In the genomic region with DNA sequence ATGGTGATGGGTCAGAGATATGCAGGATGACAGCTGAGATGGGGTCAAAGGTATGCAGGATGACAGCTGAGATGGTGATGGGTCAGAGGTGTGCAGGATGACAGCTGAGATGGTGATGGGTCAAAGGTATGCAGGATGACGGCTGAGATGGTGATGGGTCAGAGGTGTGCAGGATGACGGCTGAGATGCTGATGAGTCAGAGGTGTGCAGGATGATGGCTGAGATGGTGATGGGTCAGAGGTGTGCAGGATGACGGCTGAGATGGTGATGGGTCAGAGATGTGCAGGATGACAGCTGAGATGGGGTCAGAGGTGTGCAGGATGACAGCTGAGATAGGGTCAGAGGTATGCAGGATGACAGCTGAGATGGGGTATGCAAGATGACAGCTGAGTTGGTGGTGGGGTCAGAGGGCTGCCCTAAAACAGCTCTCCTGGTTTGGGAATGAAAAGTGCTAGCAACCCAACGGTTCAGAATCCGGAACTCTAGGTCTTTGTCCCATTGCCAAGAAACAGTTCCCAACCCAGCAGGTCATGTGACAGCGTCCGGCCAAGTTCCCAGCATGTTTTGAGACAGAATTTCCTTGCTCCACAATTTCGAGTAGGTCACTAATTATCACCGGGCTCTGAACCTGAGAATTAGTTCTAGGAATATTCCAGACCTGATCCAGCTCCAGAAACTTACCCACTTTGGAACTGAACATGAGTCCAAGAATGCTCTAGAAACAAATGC, we compare ENCODE assay signal across 1 cellular context.
TF ChIP-seq lines count a peak whose summit lies in the region.

No MANE protein-coding gene starts in this region.

TF ChIP-seq in GM23338, 12 proteins besides CTCF, POLR2A, EP300 and RAD21:
- no peak for TF ChIP-seq ZNF114 (CRISPR knock-in tag; IDR thresholded peaks at IDR 0.05)
- TF ChIP-seq NANOG (IDR thresholded peaks at IDR 0.05; ENCODE audit: borderline replicate concordance): no peak
- TF ChIP-seq POLR2AphosphoS5 (IDR thresholded peaks at IDR 0.05; ENCODE audit: low read depth): peak; percentile 33; the same call in 1 of the 2 replicates
